ENCODE assay signal across 8 cellular contexts in genomic region chr4:8440491-8441311, GRCh38. TPM values are rescaled to one million over a fixed set of nuclear protein-coding genes. Genes with fewer than 3 reads are reported as not detected.
DNase-seq lines count a peak whose midpoint lies in the region; ATAC-seq and TF ChIP-seq lines count a peak whose summit lies in the region.

TSS of gene ACOX3 (minus strand) at chr4:8440723. CDS start at chr4:8416521, 24,202 bp downstream.
TSS of gene TRMT44 (plus strand) at chr4:8440777. CDS start at chr4:8440823, 46 bp downstream.

- in situ Hi-C loops in T47D (cut with HindIII; ENCODE audit: low pct_unique_long_range_greater_than_20kb, low sequenced_read_pairs) = no loop called here

- H3K36me3 ChIP-seq in ACC112 (ENCODE audit: insufficient read depth, low read length) (no peaks in the 10 kb centered on the region), iPS-18a (ENCODE audit: control insufficient read depth, low read depth, low read length) (no peaks in the 10 kb centered on the region), skeletal muscle satellite cell (ENCODE audit: insufficient read depth, low read length) (no peaks in the 10 kb centered on the region)

- peaks cover 46% of the 10 kb centered on the region for H3K4me1 ChIP-seq in ACC112 (ENCODE audit: control insufficient read depth, insufficient read depth, low read length, unreplicated experiment)
- peaks cover 11% of the 10 kb centered on the region for H3K4me1 ChIP-seq in iPS-18a (ENCODE audit: control insufficient read depth, low read depth, low read length)
- peaks cover 35% of the 10 kb centered on the region for H3K4me1 ChIP-seq in skeletal muscle satellite cell (ENCODE audit: control insufficient read depth, insufficient read depth, low read length)

- TF ChIP-seq CTCF in VCaP (conservative IDR thresholded peaks at IDR 0.05) = no peak

- H3K4me3 ChIP-seq in ACC112 (ENCODE audit: low read depth, low read length) = peak within 1 kb of the TSS; percentile 83
- peak within 1 kb of the TSS; percentile 70 for H3K4me3 ChIP-seq in iPS-18a (ENCODE audit: low read length)
- peak within 1 kb of the TSS; percentile 77 for H3K4me3 ChIP-seq in skeletal muscle satellite cell (ENCODE audit: low read length)

- peak; percentile 76 for ATAC-seq in GM18858 (IDR thresholded peaks at IDR 0.05; ENCODE audit: unreplicated experiment)
- ATAC-seq in HG03097 (IDR thresholded peaks at IDR 0.05; ENCODE audit: low FRiP score, unreplicated experiment) = peak; percentile 91

- H3K27ac ChIP-seq in ACC112 (ENCODE audit: low read depth, low read length) (peak within 1 kb of the TSS; percentile 94), VCaP (peak within 1 kb of the TSS; percentile 75), iPS-18a (ENCODE audit: low read length) (peak within 1 kb of the TSS; percentile 58)

- peak within 1 kb of the TSS; percentile 66 for H3K9ac ChIP-seq in iPS-18a (ENCODE audit: low read length)
- peak within 1 kb of the TSS; percentile 91 for H3K9ac ChIP-seq in skeletal muscle satellite cell (ENCODE audit: low read depth, low read length)

- H3K9me3 ChIP-seq in iPS-18a (ENCODE audit: control insufficient read depth, low read depth, low read length) (no peaks in the 10 kb centered on the region), skeletal muscle satellite cell (replicated peaks; ENCODE audit: low read length) (no peaks in the 10 kb centered on the region)

- H3K79me2 ChIP-seq in ACC112 (ENCODE audit: control insufficient read depth, insufficient read depth, low read length, unreplicated experiment) = peaks cover 69% of the 10 kb centered on the region

- peak within 1 kb of the TSS; percentile 80 for H2AFZ ChIP-seq in ACC112 (ENCODE audit: low read length, unreplicated experiment)

- peak within 1 kb of the TSS; percentile 80 for H3K4me2 ChIP-seq in skeletal muscle satellite cell (ENCODE audit: low read length)

- H3K27me3 ChIP-seq in ACC112 (ENCODE audit: insufficient read depth, low read length) (no peaks in the 10 kb centered on the region), iPS-18a (ENCODE audit: control insufficient read depth, insufficient read depth, low read length) (no peaks in the 10 kb centered on the region), skeletal muscle satellite cell (ENCODE audit: control insufficient read depth, insufficient read depth, low read length) (no peaks in the 10 kb centered on the region)

- DNase-seq in NCI-H2196 (lab: John Stamatoyannopoulos, UW; ENCODE audit: unreplicated experiment) (peak; percentile 82), T47D (ENCODE audit: low read depth in 1 of 2, low spot score in 1 of 2) (peak; percentile 41 to 92)

RNA-seq across cellular contexts. Expression of gene ACOX3, which starts in this region (rescaled TPM):
- total RNA-seq in skeletal muscle satellite cell (2012; rRNA removed) = 23.6 and 27.5 TPM in 2 replicates

RNA-seq across cellular contexts. Expression of gene TRMT44, which starts in this region (rescaled TPM):
- total RNA-seq in skeletal muscle satellite cell (2012; rRNA removed) = 15.3 and 24.3 TPM in 2 replicates

Comparison
In these comparisons a context has a peak if more than half of its experiments do, and no peak if none do; other contexts are left out.
1. Peak in every context shown above with its lines: DNase-seq, ATAC-seq, H3K4me3 ChIP-seq and H3K27ac ChIP-seq.